In genomic region chr17:19727466-19728113, GRCh38 we compare ENCODE assay signal across 9 cellular contexts. TPM values are rescaled to one million over a fixed set of nuclear protein-coding genes. Genes with fewer than 3 reads are reported as not detected.
A peak's percentile ranks its signal among the peaks of the same experiment; 100 is the strongest.
DNase-seq lines count a peak whose midpoint lies in the region; ATAC-seq and TF ChIP-seq lines count a peak whose summit lies in the region.
"Had no signal": no experiment of that assay in that cellular context is flagged by ENCODE, and none has a peak within 500 bp of the region (broad histone marks: within the 10 kb centered on the region; RNA-seq: fewer than 3 reads in every experiment).

No MANE protein-coding gene starts in this region.

- ATAC-seq in Right ventricle myocardium inferior (peak; percentile 85), HG03460 (IDR thresholded peaks at IDR 0.05; ENCODE audit: unreplicated experiment) (no peak)
- ATAC-seq in activated naive CD8-positive, alpha-beta T cell treated with anti-CD3 and anti-CD28 coated beads, Interleukin-2, amount 50 U/mL, for 24 hours: no peak

- H3K4me1 ChIP-seq in mucosa of stomach (ENCODE audit: control insufficient read depth, insufficient read depth, low read length): peaks cover 36% of the 10 kb centered on the region

- H3K36me3 Mint-ChIP-seq in activated naive CD8-positive, alpha-beta T cell treated with anti-CD3 and anti-CD28 coated beads, Interleukin-2, amount 50 U/mL, for 24 hours (ENCODE audit: low read depth): no peaks in the 10 kb centered on the region

- no peaks in the 10 kb centered on the region for H3K9me3 ChIP-seq in mucosa of stomach (ENCODE audit: control insufficient read depth, low read length)

- peak overlapping the region; percentile 22 for H3K9ac ChIP-seq in mucosa of stomach (ENCODE audit: low read length)

- no peaks in the 10 kb centered on the region for H3K9me3 Mint-ChIP-seq in activated naive CD8-positive, alpha-beta T cell treated with anti-CD3 and anti-CD28 coated beads, Interleukin-2, amount 50 U/mL, for 24 hours
- H3K9me3 Mint-ChIP-seq: neural crest cell had no signal

- no peak overlapping the region for H3K4me3 Mint-ChIP-seq in activated naive CD8-positive, alpha-beta T cell treated with anti-CD3 and anti-CD28 coated beads, Interleukin-2, amount 50 U/mL, for 24 hours
- H3K4me3 Mint-ChIP-seq: neural crest cell had no signal

- no peaks in the 10 kb centered on the region for H3K36me3 ChIP-seq in mucosa of stomach (ENCODE audit: control insufficient read depth, insufficient read depth, low read length)

- H3K4me3 ChIP-seq in epithelial cell of esophagus (ENCODE audit: low read length): no peak overlapping the region
- no peak overlapping the region for H3K4me3 ChIP-seq in mucosa of stomach (ENCODE audit: low read length)

- DNase-seq in Right ventricle myocardium inferior (ENCODE audit: missing footprints): no peak
- no peak for DNase-seq in cardiac septum (ENCODE audit: low spot score)
- peak; percentile 92 for DNase-seq in epithelial cell of esophagus (ENCODE audit: low read depth)
- no peak for DNase-seq in GM19238 (ENCODE audit: insufficient read length, low spot score)
- no peak for DNase-seq in posterior vena cava (ENCODE audit: low spot score)
- DNase-seq in activated naive CD8-positive, alpha-beta T cell treated with anti-CD3 and anti-CD28 coated beads, Interleukin-2, amount 50 U/mL, for 24 hours: no peak

- no peak for TF ChIP-seq CTCF in epithelial cell of esophagus (IDR thresholded peaks at IDR 0.05; ENCODE audit: insufficient read depth, low read depth, low read length, missing control alignments)

- H3K4me1 Mint-ChIP-seq in activated naive CD8-positive, alpha-beta T cell treated with anti-CD3 and anti-CD28 coated beads, Interleukin-2, amount 50 U/mL, for 24 hours: peaks cover 10% of the 10 kb centered on the region
- H3K4me1 Mint-ChIP-seq: neural crest cell had no signal

- intact Hi-C loops in Right ventricle myocardium inferior (cut with DNase I): loop anchor here (5.0 kb wide), 1 partner anchor 55 kb away; no protein-coding TSS in a partner anchor
- intact Hi-C loops in cardiac septum (cut with DNase I): no loop called here
- intact Hi-C loops in posterior vena cava (cut with DNase I): loop anchor here in 1 of 2 donors (5.0 kb wide), 1 partner anchor 1395 kb away; no protein-coding TSS in a partner anchor

- H3K27me3 Mint-ChIP-seq in activated naive CD8-positive, alpha-beta T cell treated with anti-CD3 and anti-CD28 coated beads, Interleukin-2, amount 50 U/mL, for 24 hours: no peaks in the 10 kb centered on the region

- H3K27ac Mint-ChIP-seq in activated naive CD8-positive, alpha-beta T cell treated with anti-CD3 and anti-CD28 coated beads, Interleukin-2, amount 50 U/mL, for 24 hours: no peak overlapping the region

- no peaks in the 10 kb centered on the region for H3K27me3 ChIP-seq in mucosa of stomach (ENCODE audit: control insufficient read depth, insufficient read depth, low read length)

RNA-seq across cellular contexts. Expression of gene SLC47A2, which starts 11.2 kb away (rescaled TPM):
- not detected for total RNA-seq in Right ventricle myocardium inferior
- not detected for total RNA-seq in cardiac septum
- not detected for total RNA-seq in posterior vena cava
- total RNA-seq: neural crest cell had no signal

RNA-seq across cellular contexts. Expression of gene ALDH3A1, which starts 20.5 kb away (rescaled TPM):
- not detected for total RNA-seq in Right ventricle myocardium inferior
- 0.24 TPM for total RNA-seq in cardiac septum
- total RNA-seq in posterior vena cava: under 1 TPM in 1 of 2 donors, not detected in 1; 0.46 TPM
- total RNA-seq: neural crest cell had no signal
